ENCODE assay signal across 8 cellular contexts in the genomic region with DNA sequence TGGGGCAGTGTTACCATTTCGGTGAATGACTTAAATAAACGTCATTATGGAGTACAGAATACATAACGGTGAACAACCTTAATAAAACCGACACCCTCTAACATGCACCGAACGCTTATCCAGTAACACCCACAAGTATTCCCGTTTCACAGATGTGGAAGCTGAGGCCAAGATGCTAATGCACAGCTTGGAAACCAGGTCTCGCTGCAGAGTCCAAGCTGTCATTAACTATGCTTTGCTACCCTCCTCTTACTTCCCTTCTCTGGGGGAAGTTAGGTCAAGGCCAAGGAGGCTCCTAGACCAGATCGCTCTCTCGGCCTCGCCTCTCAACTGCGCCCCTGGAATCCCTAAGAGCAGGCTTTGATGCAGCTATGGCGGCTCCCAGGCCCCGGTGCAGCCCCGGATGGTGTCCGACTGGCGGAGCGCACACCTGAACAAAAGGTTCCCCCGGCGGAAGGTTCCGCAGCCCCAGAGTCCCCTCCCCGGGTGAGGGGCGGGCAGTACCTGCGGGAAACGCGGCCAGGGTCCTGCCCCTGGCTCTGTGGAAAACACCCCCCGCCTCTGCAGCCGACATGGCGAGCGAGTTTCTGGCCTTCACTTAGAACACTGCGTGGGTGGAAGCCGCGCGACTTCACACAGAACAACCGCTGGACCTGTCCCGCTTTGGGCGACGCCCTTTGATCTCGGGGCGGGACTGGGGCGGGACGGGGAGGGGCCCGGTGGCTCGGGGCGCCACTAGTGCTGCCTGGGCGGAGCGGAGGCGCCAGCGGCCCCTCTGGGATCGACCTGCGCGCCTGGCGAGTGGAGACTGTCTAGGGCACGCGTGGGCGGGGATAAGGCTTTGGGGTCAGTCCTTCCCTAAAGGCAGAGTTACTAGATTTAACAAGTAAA. TPM values are rescaled to one million over a fixed set of nuclear protein-coding genes. Genes with fewer than 3 reads are reported as not detected.
DNase-seq lines count a peak whose midpoint lies in the region; ATAC-seq and TF ChIP-seq lines count a peak whose summit lies in the region.

A gene with protein sequence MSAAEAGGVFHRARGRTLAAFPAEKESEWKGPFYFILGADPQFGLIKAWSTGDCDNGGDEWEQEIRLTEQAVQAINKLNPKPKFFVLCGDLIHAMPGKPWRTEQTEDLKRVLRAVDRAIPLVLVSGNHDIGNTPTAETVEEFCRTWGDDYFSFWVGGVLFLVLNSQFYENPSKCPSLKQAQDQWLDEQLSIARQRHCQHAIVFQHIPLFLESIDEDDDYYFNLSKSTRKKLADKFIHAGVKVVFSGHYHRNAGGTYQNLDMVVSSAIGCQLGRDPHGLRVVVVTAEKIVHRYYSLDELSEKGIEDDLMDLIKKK (minus strand): TSS at position 685 of the 891 bp plus-strand sequence. CDS start 111 bp downstream, at position 574.

- H3K4me1 ChIP-seq in GM23338 (ENCODE audit: insufficient read depth) (peaks cover 8% of the 10 kb centered on the region), neural progenitor cell (no peaks in the 10 kb centered on the region), stomach (peaks cover 10 to 48% (median 38%) of the 10 kb centered on the region in 4 donors)

- H3K27me3 ChIP-seq in GM23338 (ENCODE audit: insufficient read depth) = no peaks in the 10 kb centered on the region
- no peaks in the 10 kb centered on the region for H3K27me3 ChIP-seq in neural progenitor cell
- H3K27me3 ChIP-seq in stomach = no peaks in the 10 kb centered on the region

- H4K20me1 ChIP-seq in GM23338 (replicated peaks; ENCODE audit: insufficient read depth) (no peaks in the 10 kb centered on the region), neural progenitor cell (ENCODE audit: low read depth) (no peaks in the 10 kb centered on the region)

- DNase-seq in EL = peak; percentile 94
- DNase-seq in GM23338 (ENCODE audit: low spot score) = peak; percentile 92
- peak; percentile 78 for DNase-seq in LNCaP clone FGC (ENCODE audit: low read depth)
- DNase-seq in SIG-M5 treated with dmso at 0.1 percent for 504 hours (lab: John Stamatoyannopoulos, UW; ENCODE audit: unreplicated experiment) = peak; percentile 87
- peak; percentile 81 for DNase-seq in activated gamma-delta T cell treated with anti-CD3 and anti-CD28 coated beads, Interleukin-2, amount 50 U/mL, for 16 hours (ENCODE audit: low read depth)
- peak; percentile 96 to 98 for DNase-seq in foreskin fibroblast
- DNase-seq in neural progenitor cell (ENCODE audit: low spot score) = peak; percentile 94
- peak; percentile 92 for DNase-seq in stomach

- no peaks in the 10 kb centered on the region for H3K9me2 ChIP-seq in GM23338 (ENCODE audit: insufficient read depth)

- H3K4me3 ChIP-seq in GM23338 (peak within 1 kb of the TSS; percentile 85), LNCaP clone FGC (ENCODE audit: low read depth, low read length) (peak within 1 kb of the TSS; percentile 78), foreskin fibroblast (ENCODE audit: low read depth in 1 of 2, low read length in 2 of 2) (peak within 1 kb of the TSS; percentile 63 to 86), neural progenitor cell (peak within 1 kb of the TSS; percentile 76), stomach (peak within 1 kb of the TSS; percentile 61 to 72 (median 66))

- TF ChIP-seq CTCF in GM23338 (conservative IDR thresholded peaks at IDR 0.05; ENCODE audit: low read depth in 2 of 2) (no peak), LNCaP clone FGC (IDR thresholded peaks at IDR 0.05; ENCODE audit: control insufficient read depth, extremely low read depth, insufficient read depth) (no peak), foreskin fibroblast (IDR thresholded peaks at IDR 0.05; ENCODE audit: low read depth, low read length) (no peak), neural progenitor cell (IDR thresholded peaks at IDR 0.05) (peak; percentile 4), stomach (IDR thresholded peaks at IDR 0.05) (no peak)

- peak within 1 kb of the TSS; percentile 94 for H3K27ac Mint-ChIP-seq in GM23338
- H3K27ac Mint-ChIP-seq in neural progenitor cell = peak within 1 kb of the TSS; percentile 92

- H3K4me2 ChIP-seq in GM23338 (peak within 1 kb of the TSS; percentile 81), neural progenitor cell (peak within 1 kb of the TSS; percentile 81)

- ATAC-seq in GM23338 = peak; percentile 97

- H3K9me3 Mint-ChIP-seq in GM23338 = no peaks in the 10 kb centered on the region; the same call in 2 of the 3 replicates
- no peaks in the 10 kb centered on the region for H3K9me3 Mint-ChIP-seq in neural progenitor cell

- 3 to 10% (median 4%) methylated on average over 30 to 56 of the region's 56 CpGs for WGBS in stomach, 5 donors

- 0 out of 2 replicates have a peak, but pooled peaks cover 6% of the 10 kb centered on the region for H3F3A ChIP-seq in GM23338 (replicated peaks; ENCODE audit: low read depth)
- H3F3A ChIP-seq in neural progenitor cell (ENCODE audit: low read depth) = peaks cover 4% of the 10 kb centered on the region

- no peak within 1 kb of the TSS for H3K9ac ChIP-seq in neural progenitor cell

- intact Hi-C loops in stomach (cut with DNase I; ENCODE audit: low total_unique reads) = no loop called here

- H3K36me3 Mint-ChIP-seq in GM23338 (ENCODE audit: low read depth) (no peaks in the 10 kb centered on the region; the same call in 2 of the 3 replicates), neural progenitor cell (no peaks in the 10 kb centered on the region)

- TF ChIP-seq EP300 in stomach (IDR thresholded peaks at IDR 0.05) = no peak

- peak within 1 kb of the TSS; percentile 94 for H3K4me3 Mint-ChIP-seq in GM23338
- peak within 1 kb of the TSS; percentile 91 for H3K4me3 Mint-ChIP-seq in neural progenitor cell

- H3K79me2 ChIP-seq in GM23338 (replicated peaks; ENCODE audit: insufficient read depth) = peaks cover 6% of the 10 kb centered on the region; the same call in 1 of the 2 replicates
- H3K79me2 ChIP-seq in neural progenitor cell (ENCODE audit: low read depth) = peaks cover 5% of the 10 kb centered on the region

- H3K9me3 ChIP-seq in neural progenitor cell (ENCODE audit: low read depth) (no peaks in the 10 kb centered on the region), stomach (no peaks in the 10 kb centered on the region)

- H3K36me3 ChIP-seq in GM23338 (ENCODE audit: insufficient read depth) (no peaks in the 10 kb centered on the region), neural progenitor cell (no peaks in the 10 kb centered on the region), stomach (no peaks in the 10 kb centered on the region)

- H3K4me1 Mint-ChIP-seq in GM23338 (peaks cover 10% of the 10 kb centered on the region; the same call in 2 of the 3 replicates), neural progenitor cell (peaks cover 24% of the 10 kb centered on the region)

- no peak for TF ChIP-seq POLR2A in stomach (IDR thresholded peaks at IDR 0.05)

- H3K27ac ChIP-seq in GM23338 (ENCODE audit: low read depth) (peak within 1 kb of the TSS; percentile 78; the same call in 1 of the 2 replicates), neural progenitor cell (no peak within 1 kb of the TSS), stomach (peak within 1 kb of the TSS; percentile 81 to 95 (median 91))

- H3K27me3 Mint-ChIP-seq in GM23338 (ENCODE audit: insufficient read depth, low read depth, poor library complexity) = peaks cover 4% of the 10 kb centered on the region
- peaks cover 3% of the 10 kb centered on the region for H3K27me3 Mint-ChIP-seq in neural progenitor cell (ENCODE audit: insufficient read depth, low read depth)

- H2AFZ ChIP-seq in GM23338 (peak within 1 kb of the TSS; percentile 75), neural progenitor cell (replicated peaks) (peak within 1 kb of the TSS; percentile 95)

TF ChIP-seq in GM23338, 12 proteins besides CTCF, POLR2A, EP300 and RAD21 (continues in another document):
- TF ChIP-seq EZH2 (IDR thresholded peaks at IDR 0.05; ENCODE audit: low read depth, unreplicated experiment) = no peak

RNA-seq across cellular contexts. Expression of the gene that starts here (rescaled TPM):
- 6.2 and 7.5 TPM in 2 replicates for total RNA-seq in GM23338 (2014; rRNA removed; shearing (Covaris generic))
- polyA plus RNA-seq in GM23338 (2016; fragmentation: Nextera tagmentation; extraction: Ambion mirVana) (7.2 and 7.3 TPM in 2 replicates), stomach (10 to 100 TPM in 1 of 3 donors, 1 to 10 TPM in 2; 8.0 to 11.8 (median 9.0) TPM)
- total RNA-seq in neural progenitor cell (ENCODE audit: low replicate concordance) (6.0 and 9.7 TPM in 2 replicates), stomach (100 to 1,000 TPM in 1 of 5 donors, 10 to 100 TPM in 4; 11.3 to 178 (median 19.7) TPM)
